Comparison of ENCODE assay signal across 28 cellular contexts in the genomic region with DNA sequence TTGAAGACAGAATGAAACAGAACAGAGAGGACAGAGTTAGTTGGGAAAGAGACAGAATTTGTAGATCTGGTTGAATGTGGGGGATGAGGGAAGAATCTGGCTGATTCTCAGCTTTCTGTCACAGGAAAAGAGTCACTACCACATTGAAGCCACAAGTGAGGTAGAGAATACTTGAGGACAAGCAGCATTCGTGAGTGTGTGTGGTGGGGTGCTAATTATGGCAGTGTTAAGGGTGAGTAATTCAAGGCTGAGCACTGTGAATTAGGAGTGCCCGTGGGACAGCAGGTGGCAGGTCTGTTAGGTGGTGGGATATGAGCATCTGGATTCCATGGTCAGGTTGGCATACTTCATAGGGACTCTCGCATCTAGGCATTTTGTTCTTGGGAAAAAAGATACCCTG.
DNase-seq lines count a peak whose midpoint lies in the region; ATAC-seq, FAIRE-seq and TF ChIP-seq lines count a peak whose summit lies in the region.
"Had no signal": no experiment of that assay in that cellular context is flagged by ENCODE, and none has a peak within 500 bp of the region (broad histone marks: within the 10 kb centered on the region; RNA-seq: fewer than 3 reads in every experiment).

No MANE protein-coding gene starts in this region.

- CTCF ChIA-PET in mammary epithelial cell (lab: Charles Lee; ENCODE audit: low non-redundant PET): no interaction called here
- CTCF ChIA-PET in MCF 10A (lab: Yijun Ruan, JAX): interaction anchor here (1.5 kb wide), 1 partner anchor 9 kb away, joined by 3 read pairs; no protein-coding TSS in a partner anchor

- no peaks in the 10 kb centered on the region for H3K36me3 Mint-ChIP-seq in MCF 10A (ENCODE audit: insufficient read depth, unreplicated experiment)
- H3K36me3 Mint-ChIP-seq: CD8-positive, alpha-beta memory T cell had no signal

- H2AFZ ChIP-seq in mammary epithelial cell (ENCODE audit: low read depth, low read length) (peak overlapping the region; percentile 21), keratinocyte (ENCODE audit: control insufficient read depth, low read length) (no peak overlapping the region)

- H3K79me2 ChIP-seq in mammary epithelial cell (ENCODE audit: insufficient read depth, low read length) (no peaks in the 10 kb centered on the region), keratinocyte (ENCODE audit: control insufficient read depth, insufficient read depth, low read length) (no peaks in the 10 kb centered on the region)

- DNase-seq in mammary epithelial cell: no peak
- DNase-seq in MCF 10A (ENCODE audit: unreplicated experiment): no peak
- DNase-seq in RCC 7860 (ENCODE audit: low spot score): peak; percentile 10
- no peak for DNase-seq in keratinocyte (ENCODE audit: low read depth, low spot score)
- no peak for DNase-seq in psoas muscle
- DNase-seq in COLO668 (lab: John Stamatoyannopoulos, UW; ENCODE audit: unreplicated experiment): no peak
- DNase-seq: AML-193; CD8-positive, alpha-beta memory T cell; DMS53; EL; GF-D8; H9; MG63; NCI-H1092 treated with DMSO at 0.1 percent for 48 hours; NCI-H146; NCI-H2029; NCI-H345; NCI-H524; NCI-H774; Peyer's patch had no signal

- no peaks in the 10 kb centered on the region for H3K27me3 Mint-ChIP-seq in MCF 10A (ENCODE audit: insufficient read depth, unreplicated experiment)

- H4K20me1 ChIP-seq in mammary epithelial cell (ENCODE audit: insufficient read depth, low read length) (no peaks in the 10 kb centered on the region), keratinocyte (ENCODE audit: control insufficient read depth, extremely low read depth, insufficient read depth, low read length) (no peaks in the 10 kb centered on the region)

- H3K4me1 ChIP-seq in mammary epithelial cell (ENCODE audit: insufficient read depth, low read length) (peaks cover 11% of the 10 kb centered on the region), keratinocyte (ENCODE audit: control insufficient read depth, extremely low read depth, insufficient read depth, low read length) (peaks cover 2% of the 10 kb centered on the region), psoas muscle (no peaks in the 10 kb centered on the region)
- H3K4me1 ChIP-seq: Peyer's patch, SJSA1 had no signal

- H3K9me1 ChIP-seq in keratinocyte (ENCODE audit: control insufficient read depth, extremely low read depth, insufficient read depth, low read length): no peaks in the 10 kb centered on the region

- no peaks in the 10 kb centered on the region for H3K9me3 ChIP-seq in mammary epithelial cell (replicated peaks; ENCODE audit: insufficient read depth, low read length)
- H3K9me3 ChIP-seq in keratinocyte (ENCODE audit: control insufficient read depth, low read depth, low read length): no peaks in the 10 kb centered on the region
- H3K9me3 ChIP-seq in psoas muscle: peaks cover 4% of the 10 kb centered on the region
- H3K9me3 ChIP-seq: Peyer's patch, SJSA1 had no signal

- no peak overlapping the region for H3K27ac Mint-ChIP-seq in MCF 10A (ENCODE audit: low read depth, unreplicated experiment)
- H3K27ac Mint-ChIP-seq: CD8-positive, alpha-beta memory T cell; H9 had no signal

- BruUV-seq in mammary epithelial cell (replicated peaks; lab: Mats Ljungman, UMichigan): no TSS peak
- BruUV-seq in MCF 10A (replicated peaks; lab: Mats Ljungman, UMichigan): no TSS peak

- H3K36me3 ChIP-seq in mammary epithelial cell (ENCODE audit: insufficient read depth, low read length) (no peaks in the 10 kb centered on the region), keratinocyte (ENCODE audit: control insufficient read depth in 2 of 2, extremely low read depth in 1 of 2, insufficient read depth in 2 of 2, low read length in 2 of 2) (no peaks in the 10 kb centered on the region), psoas muscle (ENCODE audit: insufficient read depth in 1 of 2, low read depth in 1 of 2) (no peaks in the 10 kb centered on the region)
- H3K36me3 ChIP-seq: MG63, Peyer's patch, SJSA1 had no signal

- H3K4me3 ChIP-seq in mammary epithelial cell (replicated peaks in 1 of 3; ENCODE audit: insufficient read depth in 1 of 3, low read depth in 2 of 3, low read length in 3 of 3) (no peak overlapping the region), keratinocyte (ENCODE audit: control insufficient read depth in 2 of 3, extremely low read depth in 1 of 3, insufficient read depth in 2 of 3, low read depth in 1 of 3, low read length in 3 of 3) (no peak overlapping the region), psoas muscle (no peak overlapping the region)
- H3K4me3 ChIP-seq: MG63, Peyer's patch, SJSA1 had no signal

- intact Hi-C loops in mammary epithelial cell (cut with micrococcal nuclease): no loop called here
- intact Hi-C loops in MCF 10A (cut with micrococcal nuclease): no loop called here
- intact Hi-C loops in psoas muscle (cut with DNase I): loop anchor here in 1 of 2 donors (1.0 kb wide), 1 partner anchor 11 kb away; no protein-coding TSS in a partner anchor

- no peak overlapping the region for H3K4me3 Mint-ChIP-seq in MCF 10A (ENCODE audit: unreplicated experiment)
- H3K4me3 Mint-ChIP-seq: CD8-positive, alpha-beta memory T cell; H9 had no signal

- POLR2A ChIA-PET in MCF 10A (lab: Yijun Ruan, JAX): no interaction called here

- no peak overlapping the region for H3K27ac ChIP-seq in mammary epithelial cell (ENCODE audit: insufficient read depth, low read depth, low read length)
- H3K27ac ChIP-seq in keratinocyte (ENCODE audit: control insufficient read depth, insufficient read depth, low read length): no peak overlapping the region
- H3K27ac ChIP-seq in psoas muscle: no peak overlapping the region
- H3K27ac ChIP-seq: C4-2B, KMS-11, Peyer's patch, SJSA1 had no signal

- peaks cover 16% of the 10 kb centered on the region for H3K9me3 Mint-ChIP-seq in MCF 10A (ENCODE audit: unreplicated experiment)

- in situ Hi-C loops in mammary epithelial cell (cut with MboI; ENCODE audit: low sequenced_read_pairs in 2 of 2): no loop called here

- H3K27me3 ChIP-seq in mammary epithelial cell (ENCODE audit: insufficient read depth, low read length) (no peaks in the 10 kb centered on the region), keratinocyte (ENCODE audit: control insufficient read depth, extremely low read depth, insufficient read depth, low read length) (no peaks in the 10 kb centered on the region), psoas muscle (ENCODE audit: insufficient read depth in 3 of 3, low read length in 2 of 3) (no peaks in the 10 kb centered on the region)
- H3K27me3 ChIP-seq: MG63, Peyer's patch, SJSA1 had no signal

- H3K4me2 ChIP-seq in mammary epithelial cell (ENCODE audit: insufficient read depth, low read depth, low read length): no peak overlapping the region
- no peak overlapping the region for H3K4me2 ChIP-seq in keratinocyte (ENCODE audit: control insufficient read depth, extremely low read depth, insufficient read depth, low read depth, low read length)
- H3K4me2 ChIP-seq: KMS-11 had no signal

- TF ChIP-seq CTCF in mammary epithelial cell (conservative IDR thresholded peaks at IDR 0.05 in 1 of 2, IDR thresholded peaks at IDR 0.05 in 1 of 2; ENCODE audit: extremely low read depth in 1 of 2, insufficient read depth in 1 of 2, low read depth in 1 of 2, low read length in 2 of 2) (no peak), MCF 10A (IDR thresholded peaks at IDR 0.05; ENCODE audit: unreplicated experiment) (no peak), keratinocyte (optimal IDR thresholded peaks at IDR 0.05 in 1 of 3, IDR thresholded peaks at IDR 0.05 in 1 of 3, conservative IDR thresholded peaks at IDR 0.05 in 1 of 3; ENCODE audit: extremely low read depth in 1 of 3, insufficient read depth in 2 of 3, low read length in 3 of 3) (no peak), psoas muscle (IDR thresholded peaks at IDR 0.05) (no peak)

- FAIRE-seq in RCC 7860 (lab: Jason Lieb, UNC): no peak
- peak; percentile 49 for FAIRE-seq in keratinocyte (lab: Jason Lieb, UNC)
- FAIRE-seq: GM19239, HTR-8/SVneo had no signal

- H3K4me1 Mint-ChIP-seq in MCF 10A (ENCODE audit: insufficient read depth, unreplicated experiment): peaks cover 8% of the 10 kb centered on the region
- H3K4me1 Mint-ChIP-seq: CD8-positive, alpha-beta memory T cell had no signal

- H3K9ac ChIP-seq in mammary epithelial cell (ENCODE audit: insufficient read depth, low read length): no peak overlapping the region
- no peak overlapping the region for H3K9ac ChIP-seq in keratinocyte (ENCODE audit: control insufficient read depth, extremely low read depth, insufficient read depth, low read length)
- H3K9ac ChIP-seq: KMS-11 had no signal

- dilution Hi-C loops in mammary epithelial cell (cut with HindIII; ENCODE audit: low sequenced_read_pairs) (no loop called here), keratinocyte (cut with MboI; ENCODE audit: extremely low pct_ligation_motif_present, low sequenced_read_pairs) (no loop called here)

- ATAC-seq in psoas muscle: no peak
- ATAC-seq in HG03280 (IDR thresholded peaks at IDR 0.05; ENCODE audit: unreplicated experiment): no peak
- ATAC-seq in GM21381 (IDR thresholded peaks at IDR 0.05; ENCODE audit: unreplicated experiment): no peak
- ATAC-seq: Right ventricle myocardium inferior had no signal

- 74% methylated on average over 3 of the region's 3 CpGs for WGBS in mammary epithelial cell (ENCODE audit: low coverage, missing lambda C conversion rate)
- WGBS in psoas muscle, 3 donors: 29 to 51% (median 32%) methylated on average over 3 of the region's 3 CpGs
